In the genomic region with DNA sequence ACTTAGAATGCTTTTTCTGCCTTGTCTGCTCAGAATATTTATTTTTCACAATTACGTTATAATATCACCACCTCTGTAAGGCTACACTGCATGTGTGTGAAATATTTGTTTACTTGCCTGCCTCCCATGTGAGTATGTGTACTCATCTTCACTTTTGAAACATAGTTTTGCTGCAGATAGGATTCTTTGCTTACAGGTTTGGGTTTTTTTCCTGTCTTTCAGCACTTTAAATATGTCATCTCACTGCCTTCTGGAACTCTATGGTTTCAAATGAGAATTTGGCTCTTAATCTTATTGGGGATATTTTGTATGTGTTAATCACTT, we compare ENCODE assay signal across 18 cellular contexts. TPM values are rescaled to one million over a fixed set of nuclear protein-coding genes. Genes with fewer than 3 reads are reported as not detected.
DNase-seq lines count a peak whose midpoint lies in the region; ATAC-seq and TF ChIP-seq lines count a peak whose summit lies in the region.
"Had no signal": no experiment of that assay in that cellular context is flagged by ENCODE, and none has a peak within 500 bp of the region (broad histone marks: within the 10 kb centered on the region; RNA-seq: fewer than 3 reads in every experiment).

No MANE protein-coding gene starts in this region.

- H3K27ac ChIP-seq in SK-N-SH (ENCODE audit: low read depth in 2 of 2, low read length in 1 of 2) (no peak overlapping the region; a peak in 2 of 4 replicates), OCI-LY1 (ENCODE audit: low read depth, low read length, poor library complexity, severe bottlenecking) (no peak overlapping the region), trophoblast cell (ENCODE audit: low read depth, low read length) (no peak overlapping the region)
- H3K27ac ChIP-seq: 22Rv1; BLaER1 treated with 17β-estradiol and CSF1 and Interleukin-3, amounts not matched to agents 10 nM and 100 nM had no signal

- H3K4me3 Mint-ChIP-seq in chondrocyte (ENCODE audit: unreplicated experiment), result no peak overlapping the region
- no peak overlapping the region for H3K4me3 Mint-ChIP-seq in activated CD4-positive, alpha-beta memory T cell treated with anti-CD3 and anti-CD28 coated beads, Interleukin-2, amount 10 ng/mL, durations not matched to agents 7 days and 5 days

- H2BK120ac ChIP-seq in trophoblast cell (ENCODE audit: insufficient read depth, low read length, poor library complexity), result no peak overlapping the region

- H3F3A ChIP-seq in SK-N-SH (replicated peaks; ENCODE audit: insufficient read depth) (peaks cover 15% of the 10 kb centered on the region), OCI-LY1 (ENCODE audit: insufficient read depth, low read length) (no peaks in the 10 kb centered on the region; the same call in 1 of the 2 replicates)

- H4K8ac ChIP-seq in trophoblast cell (ENCODE audit: low read depth, low read length), result no peak overlapping the region

- H2AFZ ChIP-seq in SK-N-SH (ENCODE audit: low read depth), result no peak overlapping the region
- H2AFZ ChIP-seq in OCI-LY1 (ENCODE audit: low read length), result no peak overlapping the region
- H2AFZ ChIP-seq in trophoblast cell (ENCODE audit: insufficient read depth, low read length, poor library complexity), result no peak overlapping the region

- TF ChIP-seq CTCF in SK-N-SH (IDR thresholded peaks at IDR 0.05) (no peak), OCI-LY1 (IDR thresholded peaks at IDR 0.05; ENCODE audit: low read length) (no peak), chondrocyte (IDR thresholded peaks at IDR 0.05) (no peak)

- no peak for TF ChIP-seq RAD21 in SK-N-SH (IDR thresholded peaks at IDR 0.05; ENCODE audit: low read length)

- CTCF ChIA-PET in SK-N-SH (lab: Yijun Ruan, JAX), result no interaction called here
- CTCF ChIA-PET in activated CD4-positive, alpha-beta memory T cell treated with anti-CD3 and anti-CD28 coated beads, Interleukin-2, amount 10 ng/mL, durations not matched to agents 7 days and 5 days (lab: Charles Lee), result no interaction called here

- H3K4me3 ChIP-seq in SK-N-SH (ENCODE audit: low read depth in 2 of 2, low read length in 1 of 2) (no peak overlapping the region), OCI-LY1 (ENCODE audit: low read depth, low read length, poor library complexity, severe bottlenecking) (no peak overlapping the region), trophoblast cell (ENCODE audit: low read depth, low read length) (no peak overlapping the region)
- H3K4me3 ChIP-seq: BLaER1 treated with 17β-estradiol and CSF1 and Interleukin-3, amounts not matched to agents 10 nM and 100 nM; HAP-1 had no signal

- H3K79me2 ChIP-seq in SK-N-SH (ENCODE audit: insufficient read depth) (peaks cover 100% of the 10 kb centered on the region), OCI-LY1 (ENCODE audit: insufficient read depth, low read length) (peaks cover 100% of the 10 kb centered on the region), trophoblast cell (ENCODE audit: control insufficient read depth, insufficient read depth, low read length, poor library complexity) (peaks cover 5% of the 10 kb centered on the region)

- H4K20me1 ChIP-seq in SK-N-SH (ENCODE audit: insufficient read depth), result peaks cover 80% of the 10 kb centered on the region
- no peaks in the 10 kb centered on the region for H4K20me1 ChIP-seq in OCI-LY1 (ENCODE audit: insufficient read depth, low read length)

- DNase-seq in SK-N-SH (no peak), chondrocyte (ENCODE audit: low spot score) (no peak), trophoblast cell (no peak), AG08396 (ENCODE audit: low spot score) (no peak), 8988T (no peak)
- DNase-seq in activated CD4-positive, alpha-beta memory T cell treated with anti-CD3 and anti-CD28 coated beads, Interleukin-2, amount 10 ng/mL, durations not matched to agents 7 days and 5 days, result no peak
- DNase-seq: MV-4-11, NCI-H1417 treated with DMSO at 0.1 percent for 48 hours, NCI-H2029, NCI-H2171 treated with DMSO at 0.1 percent for 48 hours, NCI-H446 treated with DMSO at 0.1 percent for 48 hours, NCI-H748 treated with DMSO at 0.1 percent for 48 hours had no signal

- H3K27ac Mint-ChIP-seq in chondrocyte (ENCODE audit: unreplicated experiment), result peak overlapping the region; percentile 66
- H3K27ac Mint-ChIP-seq in activated CD4-positive, alpha-beta memory T cell treated with anti-CD3 and anti-CD28 coated beads, Interleukin-2, amount 10 ng/mL, durations not matched to agents 7 days and 5 days, result no peak overlapping the region

- H3K9me2 ChIP-seq in SK-N-SH, result no peaks in the 10 kb centered on the region
- H3K9me2 ChIP-seq in OCI-LY1 (ENCODE audit: low read depth, low read length), result no peaks in the 10 kb centered on the region

- H2BK12ac ChIP-seq in trophoblast cell (ENCODE audit: low read length), result no peak overlapping the region

- H2BK5ac ChIP-seq in trophoblast cell (ENCODE audit: low read depth, low read length, poor library complexity), result no peak overlapping the region

- ATAC-seq in SK-N-SH treated with all-trans-retinoic acid at 6 μM for 48 hours, result peak; percentile 50; the same call in 2 of the 3 replicates
- ATAC-seq: Panc1 had no signal

- H3K4ac ChIP-seq in trophoblast cell (ENCODE audit: low read depth, low read length), result peak overlapping the region; percentile 93

- no peaks in the 10 kb centered on the region for H3K27me3 Mint-ChIP-seq in chondrocyte (ENCODE audit: low read depth)
- no peaks in the 10 kb centered on the region for H3K27me3 Mint-ChIP-seq in activated CD4-positive, alpha-beta memory T cell treated with anti-CD3 and anti-CD28 coated beads, Interleukin-2, amount 10 ng/mL, durations not matched to agents 7 days and 5 days

- H3K79me1 ChIP-seq in trophoblast cell (ENCODE audit: low read length), result no peaks in the 10 kb centered on the region

- H3K4me1 Mint-ChIP-seq in chondrocyte (ENCODE audit: low read depth), result peaks cover 39% of the 10 kb centered on the region
- peaks cover 53% of the 10 kb centered on the region for H3K4me1 Mint-ChIP-seq in activated CD4-positive, alpha-beta memory T cell treated with anti-CD3 and anti-CD28 coated beads, Interleukin-2, amount 10 ng/mL, durations not matched to agents 7 days and 5 days

- no peak overlapping the region for H3K14ac ChIP-seq in trophoblast cell (ENCODE audit: low read length)

- 83% methylated on average over 1 of the region's 1 CpG for WGBS in SK-N-SH (ENCODE audit: low lambda C conversion rate)
- WGBS in trophoblast cell (ENCODE audit: extremely low coverage, insufficient coverage, insufficient read length), result no CpG with 5 or more reads among the region's 1 CpG

- H3K36me3 ChIP-seq in SK-N-SH (replicated peaks in 1 of 2; ENCODE audit: control insufficient read depth in 1 of 2, insufficient read depth in 2 of 2, low read length in 1 of 2), result peaks cover 0 to 14% of the 10 kb centered on the region in 2 experiments
- H3K36me3 ChIP-seq in OCI-LY1 (ENCODE audit: insufficient read depth, low read length), result peaks cover 29% of the 10 kb centered on the region
- H3K36me3 ChIP-seq in trophoblast cell (ENCODE audit: control insufficient read depth in 1 of 2, insufficient read depth in 2 of 2, low read length in 2 of 2), result no peaks in the 10 kb centered on the region
- H3K36me3 ChIP-seq: HAP-1 had no signal

- H4K91ac ChIP-seq in trophoblast cell (ENCODE audit: low read depth, low read length), result no peak overlapping the region

- H3K9me3 ChIP-seq in SK-N-SH (no peaks in the 10 kb centered on the region), OCI-LY1 (ENCODE audit: low read length) (0 out of 2 replicates have a peak, but pooled peaks cover 2% of the 10 kb centered on the region), trophoblast cell (ENCODE audit: insufficient read depth, low read depth, low read length) (no peaks in the 10 kb centered on the region)

- POLR2A ChIA-PET in SK-N-SH (lab: Yijun Ruan, JAX), result no interaction called here
- POLR2A ChIA-PET in activated CD4-positive, alpha-beta memory T cell treated with anti-CD3 and anti-CD28 coated beads, Interleukin-2, amount 10 ng/mL, durations not matched to agents 7 days and 5 days (lab: Charles Lee), result no interaction called here

- no peak overlapping the region for H3K23ac ChIP-seq in trophoblast cell (ENCODE audit: low read length)

- no peak overlapping the region for H4K12ac ChIP-seq in trophoblast cell (ENCODE audit: low read depth, low read length)

- H3K9ac ChIP-seq in SK-N-SH, result no peak overlapping the region
- no peak overlapping the region for H3K9ac ChIP-seq in OCI-LY1 (ENCODE audit: low read length)
- no peak overlapping the region for H3K9ac ChIP-seq in trophoblast cell (ENCODE audit: low read length)
- H3K9ac ChIP-seq: BLaER1 treated with 17β-estradiol and CSF1 and Interleukin-3, amounts not matched to agents 10 nM and 100 nM had no signal

- no peak overlapping the region for H3K18ac ChIP-seq in trophoblast cell (ENCODE audit: low read length)

- no peaks in the 10 kb centered on the region for H3K9me3 Mint-ChIP-seq in chondrocyte (ENCODE audit: low read depth)
- no peaks in the 10 kb centered on the region for H3K9me3 Mint-ChIP-seq in activated CD4-positive, alpha-beta memory T cell treated with anti-CD3 and anti-CD28 coated beads, Interleukin-2, amount 10 ng/mL, durations not matched to agents 7 days and 5 days

- H3K36me3 Mint-ChIP-seq in chondrocyte (ENCODE audit: low read depth), result no peaks in the 10 kb centered on the region
- H3K36me3 Mint-ChIP-seq in activated CD4-positive, alpha-beta memory T cell treated with anti-CD3 and anti-CD28 coated beads, Interleukin-2, amount 10 ng/mL, durations not matched to agents 7 days and 5 days (ENCODE audit: low read depth), result peaks cover 51% of the 10 kb centered on the region

- no peak overlapping the region for H2AK5ac ChIP-seq in trophoblast cell (ENCODE audit: low read length)

- H3K27me3 ChIP-seq in SK-N-SH (ENCODE audit: insufficient read depth), result no peaks in the 10 kb centered on the region
- no peaks in the 10 kb centered on the region for H3K27me3 ChIP-seq in OCI-LY1 (ENCODE audit: insufficient read depth, low read length)
- no peaks in the 10 kb centered on the region for H3K27me3 ChIP-seq in trophoblast cell (ENCODE audit: insufficient read depth, low read length)
- H3K27me3 ChIP-seq: BLaER1 treated with 17β-estradiol and CSF1 and Interleukin-3, amounts not matched to agents 10 nM and 100 nM had no signal

- H3K4me2 ChIP-seq in SK-N-SH (no peak overlapping the region), OCI-LY1 (ENCODE audit: low read length) (peak overlapping the region; percentile 17; the same call in 1 of the 2 replicates), trophoblast cell (ENCODE audit: low read length) (no peak overlapping the region)
- H3K4me2 ChIP-seq: BLaER1 treated with 17β-estradiol and CSF1 and Interleukin-3, amounts not matched to agents 10 nM and 100 nM had no signal

- H3K4me1 ChIP-seq in SK-N-SH (ENCODE audit: control insufficient read depth in 1 of 2, insufficient read depth in 2 of 2, low read depth in 1 of 2, low read length in 1 of 2) (peaks cover 3 to 19% of the 10 kb centered on the region in 2 experiments; a peak in 3 of 4 replicates), OCI-LY1 (ENCODE audit: insufficient read depth, low read length, severe bottlenecking) (peaks cover 48% of the 10 kb centered on the region), trophoblast cell (ENCODE audit: control insufficient read depth in 1 of 2, insufficient read depth in 2 of 2, low read length in 2 of 2) (no peaks in the 10 kb centered on the region)

- no peak for TF ChIP-seq EP300 in SK-N-SH (IDR thresholded peaks at IDR 0.05; ENCODE audit: borderline replicate concordance in 1 of 2, low read depth in 1 of 2, low read length in 1 of 2)

RNA-seq across cellular contexts. Expression of a gene that starts 10.9 kb away (rescaled TPM):
- 2.9 and 5.6 TPM in 2 replicates for polyA plus RNA-seq in SK-N-SH (2012; rRNA removed)
- 4.7 and 5.2 TPM in 2 replicates for polyA plus RNA-seq in SK-N-SH (2012; cell fraction: cytosol; rRNA removed)
- 3.8 and 9.1 TPM in 2 replicates for polyA plus RNA-seq in SK-N-SH (2012; cell fraction: nucleus; rRNA removed)
- total RNA-seq in chondrocyte, result 14.7 to 22.8 TPM (median 16.0 TPM) in 3 replicates
- polyA plus RNA-seq in trophoblast cell (2013), result 18.0 and 21.1 TPM in 2 replicates
- 10 to 100 TPM; 37.8 to 37.9 TPM for total RNA-seq in activated CD4-positive, alpha-beta memory T cell treated with anti-CD3 and anti-CD28 coated beads, Interleukin-2, amount 10 ng/mL, durations not matched to agents 7 days and 5 days

RNA-seq across cellular contexts. Expression of a gene that starts 52.3 kb away (rescaled TPM):
- 31.4 and 36.8 TPM in 2 replicates for polyA plus RNA-seq in SK-N-SH (2012; rRNA removed)
- polyA plus RNA-seq in SK-N-SH (2012; cell fraction: cytosol; rRNA removed), result 43.8 and 56.2 TPM in 2 replicates
- 27.7 and 52.6 TPM in 2 replicates for polyA plus RNA-seq in SK-N-SH (2012; cell fraction: nucleus; rRNA removed)
- 82.4 to 99.2 TPM (median 98.2 TPM) in 3 replicates for total RNA-seq in chondrocyte
- polyA plus RNA-seq in trophoblast cell (2013), result 99.7 and 102 TPM in 2 replicates
- 10 to 100 TPM; 61.8 to 65.4 TPM for total RNA-seq in activated CD4-positive, alpha-beta memory T cell treated with anti-CD3 and anti-CD28 coated beads, Interleukin-2, amount 10 ng/mL, durations not matched to agents 7 days and 5 days
